Comparison of ENCODE assay signal across 21 cellular contexts in the genomic region with DNA sequence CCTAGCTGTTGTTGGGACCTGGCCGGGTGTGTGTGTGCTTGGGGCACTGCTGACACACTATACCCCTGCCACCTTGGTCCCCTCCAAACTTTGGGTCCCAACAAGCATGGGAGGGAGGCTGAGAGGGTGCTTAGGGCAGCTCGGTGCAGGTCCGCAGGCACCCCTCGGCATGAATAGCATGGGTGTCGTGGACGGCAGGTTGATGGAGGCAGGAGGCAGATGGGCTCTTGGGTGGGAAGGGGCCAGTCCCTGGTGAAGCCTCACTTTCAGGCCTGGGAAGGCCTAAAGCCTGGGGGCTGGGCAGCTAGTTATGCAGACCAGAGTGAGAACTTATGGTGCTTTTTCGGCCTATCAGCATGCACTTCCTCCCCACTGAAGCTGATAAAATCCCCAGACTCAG.
"Had no signal": no experiment of that assay in that cellular context is flagged by ENCODE, and none has a peak within 500 bp of the region (broad histone marks: within the 10 kb centered on the region; RNA-seq: fewer than 3 reads in every experiment).

No MANE protein-coding gene starts in this region.

- H3K9me3 Mint-ChIP-seq: nephron progenitor cell had no signal

- H3K36me3 Mint-ChIP-seq: naive thymus-derived CD8-positive, alpha-beta T cell had no signal

- H3K4me2 ChIP-seq: hepatocyte had no signal

- H3K79me2 ChIP-seq: hepatocyte, parathyroid adenoma had no signal

- H3K27me3 Mint-ChIP-seq: effector memory CD8-positive, alpha-beta T cell; naive thymus-derived CD8-positive, alpha-beta T cell; progenitor cell of endocrine pancreas; stimulated activated naive CD8-positive, alpha-beta T cell treated with anti-CD3 and anti-CD28 coated beads, Interleukin-15, amount 100 ng/mL, for 72 hours had no signal

- FAIRE-seq: frontal cortex, small intestine had no signal

- H3K9ac ChIP-seq: parathyroid adenoma had no signal

- H3K27ac Mint-ChIP-seq: effector memory CD8-positive, alpha-beta T cell; naive thymus-derived CD8-positive, alpha-beta T cell; nephron progenitor cell; progenitor cell of endocrine pancreas; stimulated activated naive CD8-positive, alpha-beta T cell treated with anti-CD3 and anti-CD28 coated beads, Interleukin-15, amount 100 ng/mL, for 72 hours had no signal

- H3K4me3 Mint-ChIP-seq: effector memory CD8-positive, alpha-beta T cell; naive thymus-derived CD8-positive, alpha-beta T cell; nephron progenitor cell; stimulated activated naive CD8-positive, alpha-beta T cell treated with anti-CD3 and anti-CD28 coated beads, Interleukin-15, amount 100 ng/mL, for 72 hours had no signal

- H3K27me3 ChIP-seq: heart left ventricle, hepatocyte, left lung, neutrophil, right lobe of liver, suprapubic skin, transverse colon had no signal

- H2AFZ ChIP-seq: hepatocyte, parathyroid adenoma had no signal

- DNase-seq: cortex of kidney; effector memory CD8-positive, alpha-beta T cell; left cardiac atrium; mammary epithelial cell; naive thymus-derived CD8-positive, alpha-beta T cell; nephron progenitor cell; small intestine; stimulated activated CD4-positive, alpha-beta T cell treated with anti-CD3 and anti-CD28 coated beads, Interleukin-15, amount 100 ng/mL, for 24 hours; stimulated activated CD4-positive, alpha-beta T cell treated with anti-CD3 and anti-CD28 coated beads, Interleukin-2, amount 100 ng/mL, for 48 hours; stimulated activated naive CD4-positive, alpha-beta T cell; stimulated activated naive CD8-positive, alpha-beta T cell treated with anti-CD3 and anti-CD28 coated beads, Interleukin-15, amount 100 ng/mL, for 72 hours; transverse colon had no signal

- H3K9me3 ChIP-seq: left lung, neutrophil, right lobe of liver, suprapubic skin, transverse colon had no signal

- H3K4me3 ChIP-seq: heart left ventricle, hepatocyte, left lung, right lobe of liver, suprapubic skin, transverse colon had no signal

- H3K4me1 Mint-ChIP-seq: naive thymus-derived CD8-positive, alpha-beta T cell; nephron progenitor cell; stimulated activated naive CD8-positive, alpha-beta T cell treated with anti-CD3 and anti-CD28 coated beads, Interleukin-15, amount 100 ng/mL, for 72 hours had no signal

- H3K4me1 ChIP-seq: heart left ventricle, left lung, parathyroid adenoma, right lobe of liver, suprapubic skin, transverse colon had no signal

- H3K27ac ChIP-seq: heart left ventricle, hepatocyte, left lung, neutrophil, parathyroid adenoma, right lobe of liver, suprapubic skin, transverse colon had no signal

- H3K36me3 ChIP-seq: heart left ventricle, left lung, neutrophil, right lobe of liver, suprapubic skin, transverse colon had no signal

- ATAC-seq: effector memory CD8-positive, alpha-beta T cell; left cardiac atrium; left lung; naive thymus-derived CD8-positive, alpha-beta T cell; stimulated activated naive CD8-positive, alpha-beta T cell treated with anti-CD3 and anti-CD28 coated beads, Interleukin-15, amount 100 ng/mL, for 72 hours had no signal
